Comparison of ENCODE assay signal across 28 cellular contexts in the genomic region with DNA sequence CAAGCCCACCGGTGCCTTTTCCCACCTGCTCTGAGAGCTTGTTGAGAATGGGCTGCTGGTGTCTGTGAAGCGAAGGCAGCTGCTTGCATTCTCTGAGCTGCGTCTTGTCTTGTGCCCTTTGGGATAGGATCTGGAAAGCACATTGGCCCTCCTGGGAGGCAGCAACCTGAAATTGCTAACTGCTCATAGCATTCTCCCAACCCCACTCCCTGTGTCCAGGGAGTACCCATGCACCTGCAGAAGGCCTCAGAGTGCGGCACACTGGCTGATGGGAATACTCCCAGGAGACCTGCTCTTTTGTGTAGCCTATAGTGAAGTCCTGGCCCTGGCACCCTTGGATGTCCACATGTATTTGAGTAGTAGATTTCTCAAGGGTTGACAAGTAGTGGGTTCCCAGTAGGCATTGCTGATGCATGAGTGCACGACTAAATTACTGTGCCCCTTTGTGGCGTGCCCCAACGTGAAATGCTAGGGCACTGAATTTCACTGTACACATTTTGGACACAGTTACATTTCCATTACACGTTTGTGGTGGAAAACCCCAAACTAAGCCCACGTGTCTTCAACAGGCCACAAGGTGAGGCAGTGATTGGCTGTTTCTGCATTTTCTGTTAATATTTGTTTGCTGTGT. TPM values are rescaled to one million over a fixed set of nuclear protein-coding genes. Genes with fewer than 3 reads are reported as not detected.
A peak's percentile ranks its signal among the peaks of the same experiment; 100 is the strongest.
DNase-seq lines count a peak whose midpoint lies in the region; ATAC-seq and TF ChIP-seq lines count a peak whose summit lies in the region.
"Had no signal": no experiment of that assay in that cellular context is flagged by ENCODE, and none has a peak within 500 bp of the region (broad histone marks: within the 10 kb centered on the region; RNA-seq: fewer than 3 reads in every experiment).

No MANE protein-coding gene starts in this region.

- no peak overlapping the region for H3K4me3 ChIP-seq in IMR-90 (ENCODE audit: insufficient read depth, low read depth, low read length)
- no peak overlapping the region for H3K4me3 ChIP-seq in lung
- H3K4me3 ChIP-seq in tibial artery: no peak overlapping the region
- H3K4me3 ChIP-seq: mucosa of descending colon, Peyer's patch, suprapubic skin, uterus had no signal

- H3K14ac ChIP-seq in IMR-90 (replicated peaks; ENCODE audit: low read depth, low read length): no peak overlapping the region

- intact Hi-C loops in IMR-90 (cut with micrococcal nuclease): loop anchor here (10.0 kb wide), 1 partner anchor 1246 kb away; no protein-coding TSS in a partner anchor
- intact Hi-C loops in tibial artery (cut with DNase I; ENCODE audit: low total_unique reads): loop anchor here (5.0 kb wide), 1 partner anchor 704 kb away; no protein-coding TSS in a partner anchor

- dilution Hi-C loops in IMR-90 (cut with HindIII; ENCODE audit: low sequenced_read_pairs, unreplicated experiment): no loop called here

- no peak overlapping the region for H2BK15ac ChIP-seq in IMR-90 (ENCODE audit: low read depth, low read length)

- in situ Hi-C loops in IMR-90 (cut with MboI; ENCODE audit: low sequenced_read_pairs): loop anchor here (5.0 to 25.0 kb wide), 2 partner anchors 1094 to 1239 kb away; no protein-coding TSS in a partner anchor

- TF ChIP-seq CTCF in IMR-90 (conservative IDR thresholded peaks at IDR 0.05; ENCODE audit: low read depth, low read length) (no peak), lung (IDR thresholded peaks at IDR 0.05; ENCODE audit: control extremely low read depth, extremely low read depth) (no peak), tibial artery (IDR thresholded peaks at IDR 0.05) (no peak), mesothelial cell of epicardium (IDR thresholded peaks at IDR 0.05; ENCODE audit: unreplicated experiment) (no peak), foreskin keratinocyte (conservative IDR thresholded peaks at IDR 0.05) (no peak)

- POLR2A ChIA-PET in IMR-90 (lab: Charles Lee; ENCODE audit: unreplicated experiment): no interaction called here

- CTCF ChIA-PET in IMR-90 (lab: Yijun Ruan, JAX): no interaction called here

- no peak overlapping the region for H2AK5ac ChIP-seq in IMR-90 (ENCODE audit: low read depth, low read length)

- no peak overlapping the region for H4K8ac ChIP-seq in IMR-90 (ENCODE audit: low read depth in 2 of 2, low read length in 2 of 2)

- no peaks in the 10 kb centered on the region for H3K9me3 ChIP-seq in IMR-90 (ENCODE audit: control insufficient read depth, insufficient read depth, low read length)
- no peaks in the 10 kb centered on the region for H3K9me3 ChIP-seq in lung (ENCODE audit: control insufficient read depth in 2 of 2, insufficient read depth in 1 of 2, low read length in 1 of 2)
- H3K9me3 ChIP-seq in tibial artery: no peaks in the 10 kb centered on the region
- H3K9me3 ChIP-seq: mucosa of descending colon, Peyer's patch, sigmoid colon, suprapubic skin, uterus had no signal

- H3K9ac ChIP-seq in IMR-90 (ENCODE audit: low read depth, low read length): no peak overlapping the region

- WGBS in IMR-90 (ENCODE audit: extremely low coverage in 2 of 2, insufficient read length in 1 of 2), 2 experiments: no CpG with 5 or more reads among the region's 9 CpGs
- WGBS in lung, 2 donors: 75 to 80% methylated on average over 9 of the region's 9 CpGs

- H3K36me3 Mint-ChIP-seq in mesothelial cell of epicardium: no peaks in the 10 kb centered on the region
- H3K36me3 Mint-ChIP-seq: CD8-positive, alpha-beta T cell; stimulated activated naive B cell treated with anti-CD40 and anti-IgM and Interleukin-4, amounts not matched to agents 10 μg/mL and 1 μg/mL and 100 μg/mL, for 72 hours had no signal

- ATAC-seq in IMR-90 (ENCODE audit: low read depth) (no peak), lung (ENCODE audit: insufficient read depth, low FRiP score) (no peak), foreskin keratinocyte (no peak)
- ATAC-seq: activated CD4-positive, alpha-beta T cell treated with anti-CD3 and anti-CD28 coated beads for 36 hours; CD8-positive, alpha-beta T cell; mucosa of descending colon; stimulated activated naive B cell treated with anti-CD40 and anti-IgM and Interleukin-4, amounts not matched to agents 10 μg/mL and 1 μg/mL and 100 μg/mL, for 72 hours had no signal

- H3K9me3 Mint-ChIP-seq in mesothelial cell of epicardium: no peaks in the 10 kb centered on the region
- H3K9me3 Mint-ChIP-seq: CD8-positive, alpha-beta T cell; nephron progenitor cell; stimulated activated naive B cell treated with anti-CD40 and anti-IgM and Interleukin-4, amounts not matched to agents 10 μg/mL and 1 μg/mL and 100 μg/mL, for 72 hours had no signal

- H2AK9ac ChIP-seq in IMR-90 (replicated peaks; ENCODE audit: low read depth, low read length, poor library complexity): peak overlapping the region; percentile 31

- H3K27ac Mint-ChIP-seq in mesothelial cell of epicardium: no peak overlapping the region
- H3K27ac Mint-ChIP-seq: activated CD4-positive, alpha-beta T cell treated with anti-CD3 and anti-CD28 coated beads for 36 hours; B cell; CD8-positive, alpha-beta T cell; nephron progenitor cell; progenitor cell of endocrine pancreas; stimulated activated naive B cell treated with anti-CD40 and anti-IgM and Interleukin-4, amounts not matched to agents 10 μg/mL and 1 μg/mL and 100 μg/mL, for 72 hours had no signal

- H4K5ac ChIP-seq in IMR-90 (ENCODE audit: low read depth, low read length): no peak overlapping the region

- no peak overlapping the region for H3K23ac ChIP-seq in IMR-90 (ENCODE audit: low read depth, low read length)

- H3K18ac ChIP-seq in IMR-90 (ENCODE audit: low read depth, low read length): no peak overlapping the region

- H2BK20ac ChIP-seq in IMR-90 (ENCODE audit: low read depth, low read length): no peak overlapping the region

- peaks cover 1% of the 10 kb centered on the region; the same call in 1 of the 2 replicates for H3K4me1 ChIP-seq in IMR-90 (ENCODE audit: control insufficient read depth, insufficient read depth, low read length)
- peaks cover 0 to 8% of the 10 kb centered on the region in 2 donors for H3K4me1 ChIP-seq in lung (ENCODE audit: control insufficient read depth in 2 of 2, insufficient read depth in 2 of 2, low read length in 2 of 2)
- H3K4me1 ChIP-seq in tibial artery: peaks cover 0 to 47% (median 39%) of the 10 kb centered on the region in 4 donors
- H3K4me1 ChIP-seq in foreskin keratinocyte: no peaks in the 10 kb centered on the region

- no peak overlapping the region for H3K27ac ChIP-seq in IMR-90 (ENCODE audit: insufficient read depth, low read length)
- H3K27ac ChIP-seq in lung (ENCODE audit: low read depth in 1 of 2, low read length in 1 of 2): no peak overlapping the region
- H3K27ac ChIP-seq in tibial artery: peak overlapping the region; percentile 43 to 72
- no peak overlapping the region for H3K27ac ChIP-seq in foreskin keratinocyte
- H3K27ac ChIP-seq: suprapubic skin had no signal

- H3K9me1 ChIP-seq in IMR-90 (ENCODE audit: insufficient read depth, low read length): no peaks in the 10 kb centered on the region

- H3K27me3 Mint-ChIP-seq in mesothelial cell of epicardium (ENCODE audit: low read depth): peaks cover 96% of the 10 kb centered on the region

- DNase-seq in NCI-H1436 treated with DMSO at 0.1 percent for 48 hours (lab: John Stamatoyannopoulos, UW) (peak; percentile 13), NCI-H1436 (lab: John Stamatoyannopoulos, UW) (no peak), IMR-90 (no peak), lung (ENCODE audit: low spot score) (peak; percentile 22), tibial artery (no peak), AG08395 (ENCODE audit: low spot score) (no peak), mesothelial cell of epicardium (ENCODE audit: low spot score in 2 of 2, unreplicated experiment in 2 of 2) (no peak), foreskin keratinocyte (no peak)
- DNase-seq: activated CD4-positive, alpha-beta T cell treated with anti-CD3 and anti-CD28 coated beads for 36 hours; activated gamma-delta T cell; activated T-cell treated with anti-CD3 and anti-CD28 coated beads for 4 hours; KBM-7; kidney; mucosa of descending colon; NCI-H146; NCI-H526 treated with DMSO at 0.1 percent for 48 hours; nephron progenitor cell; Peyer's patch; SHP77 treated with DMSO at 0.1 percent for 48 hours; sigmoid colon; stimulated activated naive B cell treated with anti-CD40 and anti-IgM and Interleukin-4, amounts not matched to agents 10 μg/mL and 1 μg/mL and 100 μg/mL, for 72 hours; uterus had no signal

- no TSS peak for BruUV-seq in IMR-90 (replicated peaks; lab: Mats Ljungman, UMichigan)

- no peak overlapping the region for H2BK120ac ChIP-seq in IMR-90 (ENCODE audit: low read depth, low read length)

- H3K36me3 ChIP-seq in IMR-90 (ENCODE audit: control insufficient read depth, insufficient read depth, low read length) (no peaks in the 10 kb centered on the region), lung (ENCODE audit: control insufficient read depth in 2 of 2, insufficient read depth in 2 of 2, low read length in 2 of 2) (no peaks in the 10 kb centered on the region), tibial artery (no peaks in the 10 kb centered on the region)
- H3K36me3 ChIP-seq: Peyer's patch, sigmoid colon, suprapubic skin, uterus had no signal

- TF ChIP-seq RAD21 in IMR-90 (IDR thresholded peaks at IDR 0.05; ENCODE audit: low read length): no peak

- peaks cover 39% of the 10 kb centered on the region for H3K27me3 ChIP-seq in IMR-90 (ENCODE audit: control insufficient read depth, insufficient read depth, low read length)
- H3K27me3 ChIP-seq in lung (ENCODE audit: control insufficient read depth, insufficient read depth): peaks cover 12% of the 10 kb centered on the region
- H3K27me3 ChIP-seq in tibial artery: no peaks in the 10 kb centered on the region
- H3K27me3 ChIP-seq in foreskin keratinocyte: peaks cover 55% of the 10 kb centered on the region
- H3K27me3 ChIP-seq: Peyer's patch, uterus had no signal

- H2BK5ac ChIP-seq in IMR-90 (ENCODE audit: low read depth, low read length, poor library complexity, severe bottlenecking): no peak overlapping the region

- no peak overlapping the region for H4K91ac ChIP-seq in IMR-90 (ENCODE audit: insufficient read depth, low read depth, low read length)

- peaks cover 7% of the 10 kb centered on the region for H3K4me1 Mint-ChIP-seq in mesothelial cell of epicardium

- no peaks in the 10 kb centered on the region for H3K79me1 ChIP-seq in IMR-90 (ENCODE audit: low read depth in 1 of 2, low read length in 2 of 2)

- no peak for TF ChIP-seq POLR2A in IMR-90 (IDR thresholded peaks at IDR 0.05; ENCODE audit: low read depth, low read length)

- H3K4ac ChIP-seq in IMR-90 (ENCODE audit: low read depth, low read length): no peak overlapping the region

- no peak overlapping the region for H3K4me3 Mint-ChIP-seq in mesothelial cell of epicardium
- H3K4me3 Mint-ChIP-seq: activated CD4-positive, alpha-beta T cell treated with anti-CD3 and anti-CD28 coated beads for 36 hours; B cell; CD8-positive, alpha-beta T cell; stimulated activated naive B cell treated with anti-CD40 and anti-IgM and Interleukin-4, amounts not matched to agents 10 μg/mL and 1 μg/mL and 100 μg/mL, for 72 hours had no signal

- H3K4me2 ChIP-seq in IMR-90 (ENCODE audit: low read depth, low read length): no peak overlapping the region

- H2AFZ ChIP-seq in IMR-90 (replicated peaks; ENCODE audit: low read length, poor library complexity): no peak overlapping the region

- no peaks in the 10 kb centered on the region; the same call in 1 of the 2 replicates for H4K20me1 ChIP-seq in IMR-90 (ENCODE audit: insufficient read depth, low read length)

- H3K56ac ChIP-seq in IMR-90 (ENCODE audit: extremely low read depth, insufficient read depth, low read length): no peak overlapping the region

RNA-seq across cellular contexts. Expression of a gene that starts 3.7 kb away (rescaled TPM):
- under 0.01 and 0.36 TPM in 2 replicates for total RNA-seq in IMR-90 (2012; rRNA removed)
- 0.17 and 0.19 TPM in 2 replicates for polyA plus RNA-seq in IMR-90 (2012; rRNA removed)
- polyA plus RNA-seq in IMR-90 (2012; cell fraction: cytosol; rRNA removed): 0.16 and 0.19 TPM in 2 replicates
- 0.16 and 0.23 TPM in 2 replicates for polyA plus RNA-seq in IMR-90 (2012; cell fraction: nucleus; rRNA removed; ENCODE audit: low replicate concordance)
- 1 to 10 TPM; 2.1 to 6.3 TPM for total RNA-seq in lung
- polyA plus RNA-seq in lung: 1 to 10 TPM in 1 of 2 donors, under 1 TPM in 1; 0.30 to 2.0 TPM
- 1.2 to 1.7 TPM (median 1.3 TPM) in 3 replicates for total RNA-seq in mesothelial cell of epicardium
- total RNA-seq in foreskin keratinocyte: 0.07 and 0.17 TPM in 2 replicates
- polyA plus RNA-seq in foreskin keratinocyte: 0.04 and 0.06 TPM in 2 replicates
- total RNA-seq: A172; B cell; CD8-positive, alpha-beta T cell; MCF 10A had no signal

Comparison
In these comparisons a context has a peak if more than half of its experiments do, and no peak if none do; other contexts are left out.
1. DNase-seq: peak in NCI-H1436 treated with DMSO at 0.1 percent for 48 hours (single experiment) and lung (single experiment); none in NCI-H1436 (single experiment), IMR-90 (single experiment), tibial artery (0 of 2), AG08395 (single experiment), mesothelial cell of epicardium (0 of 2) and foreskin keratinocyte (0 of 2).
2. H3K27ac ChIP-seq: peak in tibial artery (2 of 2); none in IMR-90 (single experiment), lung (0 of 2) and foreskin keratinocyte (single experiment).